In genomic region chr6:91477688-91478087, GRCh38 we compare ENCODE assay signal across 11 cellular contexts.
"Had no signal": no experiment of that assay in that cellular context is flagged by ENCODE, and none has a peak within 500 bp of the region (broad histone marks: within the 10 kb centered on the region; RNA-seq: fewer than 3 reads in every experiment).

No MANE protein-coding gene starts in this region.

- H3K9me3 Mint-ChIP-seq: GM23338, H9 had no signal

- ATAC-seq: GM23338, HCT116 had no signal

- H3K36me3 ChIP-seq: HAP-1 had no signal

- H3K9ac ChIP-seq: GM23248 had no signal

- H3K4me2 ChIP-seq: GM23338 had no signal

- H3K9me3 ChIP-seq: HAP-1 had no signal

- H3K4me3 Mint-ChIP-seq: GM23338, H9, HFFc6 had no signal

- H2AFZ ChIP-seq: GM23248, GM23338 had no signal

- H3K27ac ChIP-seq: GM23248 had no signal

- FAIRE-seq: H1, H54 had no signal

- H3K4me1 ChIP-seq: HAP-1 had no signal

- H3K4me3 ChIP-seq: GM23248, GM23338, HAP-1 had no signal

- DNase-seq: GM23248, GOT3, H7, H9, HCEC 1CT, HFFc6 had no signal

- H3K27ac Mint-ChIP-seq: GM23338, H9, HFFc6 had no signal
